ENCODE assay signal across 1 cellular context in the genomic region with DNA sequence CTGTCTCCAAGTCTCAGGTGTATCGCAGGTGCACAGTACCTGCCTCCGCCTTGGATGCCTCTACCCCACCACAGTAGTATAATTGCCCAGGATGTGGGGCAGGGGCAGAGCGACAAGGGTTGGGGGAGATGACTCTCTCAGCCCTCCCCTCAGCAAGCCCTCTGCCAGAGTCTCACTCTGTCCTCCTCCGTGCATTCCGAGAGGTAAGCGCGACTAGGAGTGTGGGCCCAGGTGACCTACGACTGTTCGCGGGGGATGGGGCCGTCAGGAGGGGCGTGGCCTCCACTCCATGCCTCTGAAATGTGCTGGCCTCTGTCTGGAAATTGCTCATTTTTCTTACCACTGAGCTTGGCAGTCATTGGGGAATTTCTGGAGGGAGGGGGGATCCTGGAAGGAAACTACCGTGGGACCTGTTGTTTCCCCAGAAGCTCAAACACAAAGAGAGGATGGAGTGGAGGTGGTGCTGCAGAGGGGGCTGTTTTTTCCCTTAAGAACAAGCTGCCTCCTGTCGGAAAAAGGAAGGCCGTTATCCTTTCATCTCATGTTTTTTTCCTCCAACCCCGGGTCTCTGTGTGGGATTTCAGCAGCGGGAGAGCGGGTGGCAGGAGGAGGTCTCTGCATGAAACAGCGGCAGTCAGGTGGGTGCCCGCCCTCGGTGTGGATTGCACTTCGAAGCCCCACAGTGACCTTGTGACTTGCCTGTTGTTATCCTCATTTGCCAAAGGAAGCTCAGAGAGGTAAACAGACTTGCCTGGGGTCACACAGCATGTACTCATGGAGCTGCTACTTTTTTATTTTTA.
TF ChIP-seq lines count a peak whose summit lies in the region.

No MANE protein-coding gene starts in this region.

TF ChIP-seq in HepG2, 621 proteins besides CTCF, POLR2A, EP300 and RAD21 (continued from another document):
- TF ChIP-seq TFDP1 (CRISPR knock-in tag; IDR thresholded peaks at IDR 0.05; ENCODE audit: borderline replicate concordance), result 0 out of 2 replicates have a peak, but pooled peaks have one; percentile 1
- no peak for TF ChIP-seq ZNF33B (CRISPR knock-in tag; IDR thresholded peaks at IDR 0.05)
- no peak for TF ChIP-seq SCMH1 (CRISPR knock-in tag; IDR thresholded peaks at IDR 0.05; ENCODE audit: borderline replicate concordance)
- TF ChIP-seq ZNF224 (CRISPR knock-in tag; IDR thresholded peaks at IDR 0.05), result no peak
- TF ChIP-seq ZNF281 (CRISPR knock-in tag; IDR thresholded peaks at IDR 0.05; ENCODE audit: borderline replicate concordance), result peak; percentile 48; the same call in 1 of the 2 replicates
- TF ChIP-seq MED13 (CRISPR knock-in tag; IDR thresholded peaks at IDR 0.05), result no peak
- TF ChIP-seq PBX3 (CRISPR knock-in tag; IDR thresholded peaks at IDR 0.05; ENCODE audit: borderline replicate concordance), result no peak
- TF ChIP-seq THAP9 (CRISPR knock-in tag; IDR thresholded peaks at IDR 0.05; ENCODE audit: borderline replicate concordance), result peak; percentile 2; the same call in 1 of the 2 replicates
- TF ChIP-seq, protein P1, sequence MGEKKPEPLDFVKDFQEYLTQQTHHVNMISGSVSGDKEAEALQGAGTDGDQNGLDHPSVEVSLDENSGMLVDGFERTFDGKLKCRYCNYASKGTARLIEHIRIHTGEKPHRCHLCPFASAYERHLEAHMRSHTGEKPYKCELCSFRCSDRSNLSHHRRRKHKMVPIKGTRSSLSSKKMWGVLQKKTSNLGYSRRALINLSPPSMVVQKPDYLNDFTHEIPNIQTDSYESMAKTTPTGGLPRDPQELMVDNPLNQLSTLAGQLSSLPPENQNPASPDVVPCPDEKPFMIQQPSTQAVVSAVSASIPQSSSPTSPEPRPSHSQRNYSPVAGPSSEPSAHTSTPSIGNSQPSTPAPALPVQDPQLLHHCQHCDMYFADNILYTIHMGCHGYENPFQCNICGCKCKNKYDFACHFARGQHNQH (CRISPR knock-in tag; IDR thresholded peaks at IDR 0.05), result 0 out of 2 replicates have a peak, but pooled peaks have one; percentile 20
- 0 out of 2 replicates have a peak, but pooled peaks have one; percentile 20 for TF ChIP-seq ZNF709 (CRISPR knock-in tag; IDR thresholded peaks at IDR 0.05)
- no peak for TF ChIP-seq ZNF850 (CRISPR knock-in tag; conservative IDR thresholded peaks at IDR 0.05)
TF ChIP-seq in HepG2: peak in this region for 31.
